1 cellular context compared by ENCODE assay signal in the genomic region with DNA sequence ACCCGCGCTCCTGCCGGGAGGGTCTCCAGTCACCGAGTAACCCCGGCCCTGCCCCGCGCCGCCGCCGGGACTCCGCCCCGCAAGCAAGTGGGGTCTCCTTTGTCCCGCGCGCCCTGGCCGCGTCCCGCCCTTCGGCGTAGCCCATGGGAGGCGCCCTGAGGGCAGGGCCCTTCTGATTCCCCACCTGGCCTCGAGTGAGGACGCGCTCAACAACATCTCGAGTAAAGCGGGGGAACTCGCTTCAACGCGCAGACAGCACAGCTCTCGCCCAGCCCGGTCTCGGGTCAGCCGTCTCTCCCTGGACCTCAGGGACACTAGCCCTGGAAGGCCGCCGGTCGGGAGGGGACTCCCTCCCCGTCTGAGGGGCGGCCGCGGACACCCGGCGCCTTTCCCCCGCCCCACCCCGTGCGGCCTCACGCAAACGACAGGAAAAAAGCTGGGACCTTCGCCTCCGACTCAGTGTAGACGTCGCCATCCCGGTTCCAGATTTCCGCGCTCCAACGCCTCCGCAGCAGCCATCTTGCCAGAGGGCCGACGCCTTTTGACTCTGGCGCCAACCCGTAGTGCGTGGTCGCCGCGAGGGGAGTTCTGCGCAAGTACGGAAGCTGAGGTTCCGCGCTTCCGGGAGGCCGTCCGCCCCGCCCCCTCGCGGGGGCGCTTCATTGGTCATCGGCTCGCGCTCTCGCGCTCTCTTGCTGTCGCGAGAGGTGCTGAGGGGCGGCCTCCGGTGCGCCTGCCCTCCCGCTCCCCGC.
TF ChIP-seq lines count a peak whose summit lies in the region.

No MANE protein-coding gene starts in this region.

TF ChIP-seq in HepG2, 621 proteins besides CTCF, POLR2A, EP300 and RAD21 (continues in another document):
- TF ChIP-seq ESRRA (CRISPR knock-in tag; IDR thresholded peaks at IDR 0.05; ENCODE audit: low read depth) (peak; percentile 94; the same call in 1 of the 2 replicates), STAT5B (CRISPR knock-in tag; IDR thresholded peaks at IDR 0.05) (no peak), ZNF83 (CRISPR knock-in tag; IDR thresholded peaks at IDR 0.05; ENCODE audit: borderline replicate concordance) (no peak), ZNF703 (CRISPR knock-in tag; IDR thresholded peaks at IDR 0.05; ENCODE audit: borderline replicate concordance) (peak; percentile 91; the same call in 1 of the 2 replicates), MAZ (IDR thresholded peaks at IDR 0.05; ENCODE audit: borderline replicate concordance, low read depth, low read length) (peak; percentile 97), MAZ (CRISPR knock-in tag; IDR thresholded peaks at IDR 0.05; ENCODE audit: low read depth) (peak; percentile 91), THAP11 (CRISPR knock-in tag; IDR thresholded peaks at IDR 0.05) (peak; percentile 96), SALL2 (CRISPR knock-in tag; IDR thresholded peaks at IDR 0.05) (peak; percentile 90), HDAC6 (IDR thresholded peaks at IDR 0.05; ENCODE audit: low read depth, low read length) (no peak), ZNF205 (CRISPR knock-in tag; IDR thresholded peaks at IDR 0.05) (peak; percentile 87; the same call in 1 of the 2 replicates), NR3C1 (CRISPR knock-in tag; IDR thresholded peaks at IDR 0.05) (0 out of 2 replicates have a peak, but pooled peaks have one; percentile 57), ZNF547 (CRISPR knock-in tag; IDR thresholded peaks at IDR 0.05) (peak; percentile 96), PHF20 (CRISPR knock-in tag; IDR thresholded peaks at IDR 0.05) (peak; percentile 94), U2AF2 (IDR thresholded peaks at IDR 0.05; ENCODE audit: low read depth, low read length) (no peak), ZNF24 (IDR thresholded peaks at IDR 0.05) (peak; percentile 45; the same call in 1 of the 2 replicates), ATRX (CRISPR knock-in tag; IDR thresholded peaks at IDR 0.05; ENCODE audit: borderline replicate concordance) (no peak), RBM39 (IDR thresholded peaks at IDR 0.05; ENCODE audit: low read depth, low read length, poor library complexity, severe bottlenecking) (peak; percentile 93), AGO1 (IDR thresholded peaks at IDR 0.05; ENCODE audit: low read depth, low read length, poor library complexity, severe bottlenecking) (peak; percentile 88), MZF1 (CRISPR knock-in tag; IDR thresholded peaks at IDR 0.05; ENCODE audit: borderline replicate concordance) (peak; percentile 89; the same call in 1 of the 2 replicates), SNAI1 (CRISPR knock-in tag; IDR thresholded peaks at IDR 0.05; ENCODE audit: borderline replicate concordance) (peak; percentile 91), SMAD9 (CRISPR knock-in tag; IDR thresholded peaks at IDR 0.05) (no peak), NCOA2 (CRISPR knock-in tag; IDR thresholded peaks at IDR 0.05) (peak; percentile 47), ADNP (CRISPR knock-in tag; IDR thresholded peaks at IDR 0.05) (no peak), ZBTB8A (CRISPR knock-in tag; IDR thresholded peaks at IDR 0.05; ENCODE audit: borderline replicate concordance, low read depth) (peak; percentile 97), ZNF670 (CRISPR knock-in tag; IDR thresholded peaks at IDR 0.05; ENCODE audit: borderline replicate concordance) (peak; percentile 93), ZNF292 (CRISPR knock-in tag; IDR thresholded peaks at IDR 0.05; ENCODE audit: borderline replicate concordance, low read depth) (peak; percentile 18; the same call in 1 of the 2 replicates), RFXAP (CRISPR knock-in tag; IDR thresholded peaks at IDR 0.05; ENCODE audit: borderline replicate concordance) (peak; percentile 84; the same call in 1 of the 2 replicates), NFRKB (IDR thresholded peaks at IDR 0.05) (peak; percentile 28; the same call in 1 of the 2 replicates), ZNF724P (CRISPR knock-in tag; IDR thresholded peaks at IDR 0.05; ENCODE audit: borderline replicate concordance) (peak; percentile 93), NFIC (IDR thresholded peaks at IDR 0.05; ENCODE audit: low read length) (no peak; the same call in 1 of the 2 replicates), CBX1 (IDR thresholded peaks at IDR 0.05; ENCODE audit: low read depth) (peak; percentile 61), HCFC1 (IDR thresholded peaks at IDR 0.05; ENCODE audit: low read depth, low read length) (peak; percentile 78), SNAPC2 (CRISPR knock-in tag; IDR thresholded peaks at IDR 0.05) (peak; percentile 80; the same call in 1 of the 2 replicates), RBM22 (optimal IDR thresholded peaks at IDR 0.05; ENCODE audit: low read length) (peak; percentile 91), ELF4 (CRISPR knock-in tag; IDR thresholded peaks at IDR 0.05; ENCODE audit: borderline replicate concordance) (peak; percentile 92), ZNF3 (CRISPR knock-in tag; IDR thresholded peaks at IDR 0.05) (peak; percentile 34; the same call in 1 of the 2 replicates), ZNF713 (CRISPR knock-in tag; IDR thresholded peaks at IDR 0.05) (0 out of 2 replicates have a peak, but pooled peaks have one; percentile 35), ZSCAN21 (CRISPR knock-in tag; IDR thresholded peaks at IDR 0.05; ENCODE audit: borderline replicate concordance) (peak; percentile 58), ZNF614 (CRISPR knock-in tag; IDR thresholded peaks at IDR 0.05; ENCODE audit: borderline replicate concordance) (peak; percentile 85; the same call in 1 of the 2 replicates), ZFP36L2 (CRISPR knock-in tag; IDR thresholded peaks at IDR 0.05) (no peak; the same call in 1 of the 2 replicates), ZNF17 (CRISPR knock-in tag; IDR thresholded peaks at IDR 0.05) (no peak), ZNF33B (CRISPR knock-in tag; IDR thresholded peaks at IDR 0.05) (peak; percentile 84; the same call in 1 of the 2 replicates), ZNF543 (CRISPR knock-in tag; IDR thresholded peaks at IDR 0.05) (peak; percentile 92), ZNF432 (CRISPR knock-in tag; IDR thresholded peaks at IDR 0.05; ENCODE audit: borderline replicate concordance) (no peak), JUN (CRISPR knock-in tag; IDR thresholded peaks at IDR 0.05) (peak; percentile 78; the same call in 1 of the 2 replicates), ZNF737 (CRISPR knock-in tag; IDR thresholded peaks at IDR 0.05; ENCODE audit: borderline replicate concordance) (peak; percentile 91; the same call in 1 of the 2 replicates), ZNF224 (CRISPR knock-in tag; IDR thresholded peaks at IDR 0.05) (0 out of 2 replicates have a peak, but pooled peaks have one; percentile 95), ZMYM3 (CRISPR knock-in tag; IDR thresholded peaks at IDR 0.05) (peak; percentile 76; the same call in 1 of the 2 replicates)
- TF ChIP-seq, protein P1, sequence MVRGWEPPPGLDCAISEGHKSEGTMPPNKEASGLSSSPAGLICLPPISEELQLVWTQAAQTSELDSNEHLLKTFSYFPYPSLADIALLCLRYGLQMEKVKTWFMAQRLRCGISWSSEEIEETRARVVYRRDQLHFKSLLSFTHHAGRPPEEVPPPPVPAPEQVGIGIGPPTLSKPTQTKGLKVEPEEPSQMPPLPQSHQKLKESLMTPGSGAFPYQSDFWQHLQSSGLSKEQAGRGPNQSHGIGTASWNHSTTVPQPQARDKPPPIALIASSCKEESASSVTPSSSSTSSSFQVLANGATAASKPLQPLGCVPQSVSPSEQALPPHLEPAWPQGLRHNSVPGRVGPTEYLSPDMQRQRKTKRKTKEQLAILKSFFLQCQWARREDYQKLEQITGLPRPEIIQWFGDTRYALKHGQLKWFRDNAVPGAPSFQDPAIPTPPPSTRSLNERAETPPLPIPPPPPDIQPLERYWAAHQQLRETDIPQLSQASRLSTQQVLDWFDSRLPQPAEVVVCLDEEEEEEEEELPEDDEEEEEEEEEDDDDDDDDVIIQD (CRISPR knock-in tag; IDR thresholded peaks at IDR 0.05; ENCODE audit: low read depth), result peak; percentile 64; the same call in 1 of the 2 replicates
- TF ChIP-seq, protein P2, sequence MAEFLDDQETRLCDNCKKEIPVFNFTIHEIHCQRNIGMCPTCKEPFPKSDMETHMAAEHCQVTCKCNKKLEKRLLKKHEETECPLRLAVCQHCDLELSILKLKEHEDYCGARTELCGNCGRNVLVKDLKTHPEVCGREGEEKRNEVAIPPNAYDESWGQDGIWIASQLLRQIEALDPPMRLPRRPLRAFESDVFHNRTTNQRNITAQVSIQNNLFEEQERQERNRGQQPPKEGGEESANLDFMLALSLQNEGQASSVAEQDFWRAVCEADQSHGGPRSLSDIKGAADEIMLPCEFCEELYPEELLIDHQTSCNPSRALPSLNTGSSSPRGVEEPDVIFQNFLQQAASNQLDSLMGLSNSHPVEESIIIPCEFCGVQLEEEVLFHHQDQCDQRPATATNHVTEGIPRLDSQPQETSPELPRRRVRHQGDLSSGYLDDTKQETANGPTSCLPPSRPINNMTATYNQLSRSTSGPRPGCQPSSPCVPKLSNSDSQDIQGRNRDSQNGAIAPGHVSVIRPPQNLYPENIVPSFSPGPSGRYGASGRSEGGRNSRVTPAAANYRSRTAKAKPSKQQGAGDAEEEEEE (CRISPR knock-in tag; IDR thresholded peaks at IDR 0.05; ENCODE audit: borderline replicate concordance), result peak; percentile 79; the same call in 1 of the 2 replicates
- TF ChIP-seq, protein P3, sequence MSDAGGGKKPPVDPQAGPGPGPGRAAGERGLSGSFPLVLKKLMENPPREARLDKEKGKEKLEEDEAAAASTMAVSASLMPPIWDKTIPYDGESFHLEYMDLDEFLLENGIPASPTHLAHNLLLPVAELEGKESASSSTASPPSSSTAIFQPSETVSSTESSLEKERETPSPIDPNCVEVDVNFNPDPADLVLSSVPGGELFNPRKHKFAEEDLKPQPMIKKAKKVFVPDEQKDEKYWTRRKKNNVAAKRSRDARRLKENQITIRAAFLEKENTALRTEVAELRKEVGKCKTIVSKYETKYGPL (CRISPR knock-in tag; IDR thresholded peaks at IDR 0.05), result peak; percentile 74
- TF ChIP-seq, protein P4, sequence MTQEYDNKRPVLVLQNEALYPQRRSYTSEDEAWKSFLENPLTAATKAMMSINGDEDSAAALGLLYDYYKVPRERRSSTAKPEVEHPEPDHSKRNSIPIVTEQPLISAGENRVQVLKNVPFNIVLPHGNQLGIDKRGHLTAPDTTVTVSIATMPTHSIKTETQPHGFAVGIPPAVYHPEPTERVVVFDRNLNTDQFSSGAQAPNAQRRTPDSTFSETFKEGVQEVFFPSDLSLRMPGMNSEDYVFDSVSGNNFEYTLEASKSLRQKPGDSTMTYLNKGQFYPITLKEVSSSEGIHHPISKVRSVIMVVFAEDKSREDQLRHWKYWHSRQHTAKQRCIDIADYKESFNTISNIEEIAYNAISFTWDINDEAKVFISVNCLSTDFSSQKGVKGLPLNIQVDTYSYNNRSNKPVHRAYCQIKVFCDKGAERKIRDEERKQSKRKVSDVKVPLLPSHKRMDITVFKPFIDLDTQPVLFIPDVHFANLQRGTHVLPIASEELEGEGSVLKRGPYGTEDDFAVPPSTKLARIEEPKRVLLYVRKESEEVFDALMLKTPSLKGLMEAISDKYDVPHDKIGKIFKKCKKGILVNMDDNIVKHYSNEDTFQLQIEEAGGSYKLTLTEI (CRISPR knock-in tag; conservative IDR thresholded peaks at IDR 0.05), result no peak; the same call in 1 of the 2 replicates
- TF ChIP-seq, protein P5, sequence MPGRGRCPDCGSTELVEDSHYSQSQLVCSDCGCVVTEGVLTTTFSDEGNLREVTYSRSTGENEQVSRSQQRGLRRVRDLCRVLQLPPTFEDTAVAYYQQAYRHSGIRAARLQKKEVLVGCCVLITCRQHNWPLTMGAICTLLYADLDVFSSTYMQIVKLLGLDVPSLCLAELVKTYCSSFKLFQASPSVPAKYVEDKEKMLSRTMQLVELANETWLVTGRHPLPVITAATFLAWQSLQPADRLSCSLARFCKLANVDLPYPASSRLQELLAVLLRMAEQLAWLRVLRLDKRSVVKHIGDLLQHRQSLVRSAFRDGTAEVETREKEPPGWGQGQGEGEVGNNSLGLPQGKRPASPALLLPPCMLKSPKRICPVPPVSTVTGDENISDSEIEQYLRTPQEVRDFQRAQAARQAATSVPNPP (CRISPR knock-in tag; IDR thresholded peaks at IDR 0.05), result peak; percentile 85; the same call in 1 of the 2 replicates
- TF ChIP-seq, protein P6, sequence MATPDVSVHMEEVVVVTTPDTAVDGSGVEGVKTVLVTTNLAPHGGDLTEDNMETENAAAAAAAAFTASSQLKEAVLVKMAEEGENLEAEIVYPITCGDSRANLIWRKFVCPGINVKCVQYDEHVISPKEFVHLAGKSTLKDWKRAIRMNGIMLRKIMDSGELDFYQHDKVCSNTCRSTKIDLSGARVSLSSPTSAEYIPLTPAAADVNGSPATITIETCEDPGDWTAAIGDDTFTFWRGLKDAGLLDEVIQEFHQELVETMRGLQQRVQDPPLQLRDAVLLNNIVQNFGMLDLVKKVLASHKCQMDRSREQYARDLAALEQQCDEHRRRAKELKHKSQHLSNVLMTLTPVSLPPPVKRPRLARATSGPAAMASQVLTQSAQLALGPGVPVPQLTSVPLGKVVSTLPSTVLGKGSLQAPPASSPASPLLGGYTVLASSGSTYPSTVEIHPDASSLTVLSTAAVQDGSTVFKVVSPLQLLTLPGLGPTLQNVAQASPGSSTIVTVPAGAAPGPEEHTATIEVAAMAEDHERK (CRISPR knock-in tag; IDR thresholded peaks at IDR 0.05; ENCODE audit: low read depth), result peak; percentile 72
- TF ChIP-seq, protein P7, sequence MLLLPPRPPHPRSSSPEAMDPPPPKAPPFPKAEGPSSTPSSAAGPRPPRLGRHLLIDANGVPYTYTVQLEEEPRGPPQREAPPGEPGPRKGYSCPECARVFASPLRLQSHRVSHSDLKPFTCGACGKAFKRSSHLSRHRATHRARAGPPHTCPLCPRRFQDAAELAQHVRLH (CRISPR knock-in tag; IDR thresholded peaks at IDR 0.05; ENCODE audit: borderline replicate concordance, low read depth), result peak; percentile 95; the same call in 1 of the 2 replicates
- TF ChIP-seq, protein P8, sequence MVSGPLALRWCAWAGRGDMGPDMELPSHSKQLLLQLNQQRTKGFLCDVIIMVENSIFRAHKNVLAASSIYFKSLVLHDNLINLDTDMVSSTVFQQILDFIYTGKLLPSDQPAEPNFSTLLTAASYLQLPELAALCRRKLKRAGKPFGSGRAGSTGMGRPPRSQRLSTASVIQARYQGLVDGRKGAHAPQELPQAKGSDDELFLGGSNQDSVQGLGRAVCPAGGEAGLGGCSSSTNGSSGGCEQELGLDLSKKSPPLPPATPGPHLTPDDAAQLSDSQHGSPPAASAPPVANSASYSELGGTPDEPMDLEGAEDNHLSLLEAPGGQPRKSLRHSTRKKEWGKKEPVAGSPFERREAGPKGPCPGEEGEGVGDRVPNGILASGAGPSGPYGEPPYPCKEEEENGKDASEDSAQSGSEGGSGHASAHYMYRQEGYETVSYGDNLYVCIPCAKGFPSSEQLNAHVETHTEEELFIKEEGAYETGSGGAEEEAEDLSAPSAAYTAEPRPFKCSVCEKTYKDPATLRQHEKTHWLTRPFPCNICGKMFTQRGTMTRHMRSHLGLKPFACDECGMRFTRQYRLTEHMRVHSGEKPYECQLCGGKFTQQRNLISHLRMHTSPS (CRISPR knock-in tag; IDR thresholded peaks at IDR 0.05; ENCODE audit: low read depth), result peak; percentile 86
- TF ChIP-seq, protein P9, sequence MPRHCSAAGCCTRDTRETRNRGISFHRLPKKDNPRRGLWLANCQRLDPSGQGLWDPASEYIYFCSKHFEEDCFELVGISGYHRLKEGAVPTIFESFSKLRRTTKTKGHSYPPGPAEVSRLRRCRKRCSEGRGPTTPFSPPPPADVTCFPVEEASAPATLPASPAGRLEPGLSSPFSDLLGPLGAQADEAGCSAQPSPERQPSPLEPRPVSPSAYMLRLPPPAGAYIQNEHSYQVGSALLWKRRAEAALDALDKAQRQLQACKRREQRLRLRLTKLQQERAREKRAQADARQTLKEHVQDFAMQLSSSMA (CRISPR knock-in tag; IDR thresholded peaks at IDR 0.05), result peak; percentile 90; the same call in 1 of the 2 replicates
